In genomic region chr5:6491548-6492290, GRCh38 we compare ENCODE assay signal across 23 cellular contexts. TPM values are rescaled to one million over a fixed set of nuclear protein-coding genes. Genes with fewer than 3 reads are reported as not detected.
"Had no signal": no experiment of that assay in that cellular context is flagged by ENCODE, and none has a peak within 500 bp of the region (broad histone marks: within the 10 kb centered on the region; RNA-seq: fewer than 3 reads in every experiment).

No MANE protein-coding gene starts in this region.

- H3K9me3 Mint-ChIP-seq: activated CD4-positive, alpha-beta T cell treated with anti-CD3 and anti-CD28 coated beads, Interleukin-2, amount 10 ng/mL, durations not matched to agents 24 days and 14 days; activated CD8-positive, alpha-beta T cell treated with anti-CD3 and anti-CD28 coated beads for 36 hours; activated T-cell treated with anti-CD3 and anti-CD28 coated beads, Interleukin-2, amount 50 U/mL, for 4 hours; effector memory CD8-positive, alpha-beta T cell; mesothelial cell of epicardium; stimulated activated effector memory CD8-positive, alpha-beta T cell treated with anti-CD3 and anti-CD28 coated beads, Interleukin-12 subunit alpha, Interleukin-12 subunit beta, amount 100 ng/mL, for 72 hours; T-cell had no signal

- H3K27me3 ChIP-seq: adrenal gland had no signal

- H3K36me3 ChIP-seq: adrenal gland, left lung, prostate gland, thoracic aorta had no signal

- H3K4me3 ChIP-seq: adrenal gland, esophagus squamous epithelium, heart right ventricle, left lung, prostate gland, stomach, thoracic aorta had no signal

- H3K4me3 Mint-ChIP-seq: activated CD4-positive, alpha-beta T cell treated with anti-CD3 and anti-CD28 coated beads, Interleukin-2, amount 10 ng/mL, durations not matched to agents 24 days and 14 days; activated CD8-positive, alpha-beta T cell treated with anti-CD3 and anti-CD28 coated beads for 36 hours; activated T-cell treated with anti-CD3 and anti-CD28 coated beads, Interleukin-2, amount 50 U/mL, for 4 hours; effector memory CD8-positive, alpha-beta T cell; mesothelial cell of epicardium; stimulated activated effector memory CD8-positive, alpha-beta T cell treated with anti-CD3 and anti-CD28 coated beads, Interleukin-12 subunit alpha, Interleukin-12 subunit beta, amount 100 ng/mL, for 72 hours; T-cell had no signal

- DNase-seq: activated CD4-positive, alpha-beta T cell treated with anti-CD3 and anti-CD28 coated beads, Interleukin-2, amount 10 ng/mL, durations not matched to agents 24 days and 14 days; activated CD8-positive, alpha-beta T cell treated with anti-CD3 and anti-CD28 coated beads for 36 hours; activated naive CD4-positive, alpha-beta T cell treated with anti-CD3 and anti-CD28 coated beads, Interleukin-2, amount 50 U/mL, for 16 hours; activated T-cell treated with anti-CD3 and anti-CD28 coated beads, Interleukin-2, amount 50 U/mL, for 4 hours; dermis blood vessel endothelial cell; effector memory CD8-positive, alpha-beta T cell; esophagus squamous epithelium; heart right ventricle; kidney; right cardiac atrium; stimulated activated CD4-positive, alpha-beta T cell treated with anti-CD3 and anti-CD28 coated beads, Interleukin-4, amount 100 ng/mL, for 24 hours; T-cell; T1000 had no signal

- H3K9me3 ChIP-seq: adrenal gland, esophagus squamous epithelium, heart right ventricle, left lung, prostate gland, stomach, thoracic aorta had no signal

- H3K27ac ChIP-seq: adrenal gland, esophagus squamous epithelium, heart right ventricle, left lung, prostate gland, stomach, thoracic aorta had no signal

- H3K4me1 ChIP-seq: adrenal gland, esophagus squamous epithelium, left lung, prostate gland had no signal

- H3K27ac Mint-ChIP-seq: activated CD4-positive, alpha-beta T cell treated with anti-CD3 and anti-CD28 coated beads, Interleukin-2, amount 10 ng/mL, durations not matched to agents 24 days and 14 days; activated CD8-positive, alpha-beta T cell treated with anti-CD3 and anti-CD28 coated beads for 36 hours; effector memory CD8-positive, alpha-beta T cell; mesothelial cell of epicardium; stimulated activated effector memory CD8-positive, alpha-beta T cell treated with anti-CD3 and anti-CD28 coated beads, Interleukin-12 subunit alpha, Interleukin-12 subunit beta, amount 100 ng/mL, for 72 hours; T-cell had no signal

- ATAC-seq: activated CD8-positive, alpha-beta T cell treated with anti-CD3 and anti-CD28 coated beads for 36 hours; activated T-cell treated with anti-CD3 and anti-CD28 coated beads, Interleukin-2, amount 50 U/mL, for 4 hours; effector memory CD8-positive, alpha-beta T cell; left lung; right cardiac atrium; SK-N-SH treated with all-trans-retinoic acid at 6 μM for 48 hours; stimulated activated effector memory CD8-positive, alpha-beta T cell treated with anti-CD3 and anti-CD28 coated beads, Interleukin-12 subunit alpha, Interleukin-12 subunit beta, amount 100 ng/mL, for 72 hours; T-cell had no signal

- H3K36me3 Mint-ChIP-seq: stimulated activated effector memory CD8-positive, alpha-beta T cell treated with anti-CD3 and anti-CD28 coated beads, Interleukin-12 subunit alpha, Interleukin-12 subunit beta, amount 100 ng/mL, for 72 hours; T-cell had no signal

RNA-seq across cellular contexts. Expression of gene UBE2QL1, which starts 43.1 kb away (rescaled TPM):
- total RNA-seq: activated CD8-positive, alpha-beta T cell treated with anti-CD3 and anti-CD28 coated beads for 36 hours; activated T-cell treated with anti-CD3 and anti-CD28 coated beads, Interleukin-2, amount 50 U/mL, for 4 hours; bronchial epithelial cell; osteocyte had no signal
